ENCODE assay signal across 11 cellular contexts in the genomic region with DNA sequence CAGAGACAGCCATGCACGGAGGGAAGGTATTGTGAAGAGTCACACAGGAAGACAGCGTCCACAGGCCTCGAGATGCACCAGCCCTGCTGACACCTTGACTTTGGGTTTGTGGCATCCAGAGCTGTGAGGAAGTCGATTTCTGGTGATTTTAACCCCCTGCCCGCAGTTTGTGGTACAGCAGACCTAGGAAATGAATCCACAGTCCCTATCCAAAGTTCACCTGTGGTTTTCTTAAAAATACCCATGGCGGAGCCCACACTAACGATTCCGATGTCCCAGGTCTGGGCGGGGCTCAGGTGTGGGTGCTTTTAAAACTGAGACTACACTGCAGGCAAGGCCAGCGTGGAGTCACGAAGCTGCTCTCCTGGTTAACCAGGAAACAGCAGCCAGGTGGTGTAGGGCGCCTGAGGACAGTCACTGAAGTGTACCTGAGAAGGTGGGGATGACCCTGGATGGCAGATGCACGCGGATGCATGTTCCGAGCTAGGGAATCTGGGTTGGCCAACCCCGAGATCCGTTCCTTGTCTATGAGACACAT. TPM values are rescaled to one million over a fixed set of nuclear protein-coding genes. Genes with fewer than 3 reads are reported as not detected.
DNase-seq lines count a peak whose midpoint lies in the region; ATAC-seq lines count a peak whose summit lies in the region.
"Had no signal": no experiment of that assay in that cellular context is flagged by ENCODE, and none has a peak within 500 bp of the region (broad histone marks: within the 10 kb centered on the region; RNA-seq: fewer than 3 reads in every experiment).

No MANE protein-coding gene starts in this region.

- POLR2A ChIA-PET in naive thymus-derived CD4-positive, alpha-beta T cell (lab: Charles Lee) = interaction anchor here (0.6 to 11.8 kb wide), 15 partner anchors 9 to 172 kb away, joined by 3 to 96 read pairs (median 4); a partner anchor contains a TSS

- peak overlapping the region; percentile 32 to 72 (median 54) for H3K4me3 Mint-ChIP-seq in naive thymus-derived CD4-positive, alpha-beta T cell

- H3K36me3 ChIP-seq in naive thymus-derived CD4-positive, alpha-beta T cell (ENCODE audit: control insufficient read depth in 2 of 3, insufficient read depth in 3 of 3, low read length in 3 of 3) = no peaks in the 10 kb centered on the region
- H3K36me3 ChIP-seq: HAP-1 had no signal

- CTCF ChIA-PET in naive thymus-derived CD4-positive, alpha-beta T cell (lab: Charles Lee) = interaction anchor here (0.8 to 3.5 kb wide), 8 partner anchors 9 to 104 kb away, joined by 3 to 18 read pairs (median 4); no protein-coding TSS in a partner anchor

- H3K9me3 Mint-ChIP-seq in naive thymus-derived CD4-positive, alpha-beta T cell = no peaks in the 10 kb centered on the region

- peak overlapping the region; percentile 56 for H3K27ac ChIP-seq in naive thymus-derived CD4-positive, alpha-beta T cell (ENCODE audit: low read depth, low read length)

- H3K4me1 ChIP-seq in naive thymus-derived CD4-positive, alpha-beta T cell (ENCODE audit: control insufficient read depth in 2 of 2, insufficient read depth in 2 of 2, low read length in 2 of 2) = peaks cover 48 to 66% of the 10 kb centered on the region in 2 donors
- H3K4me1 ChIP-seq: HAP-1 had no signal

- ATAC-seq in naive thymus-derived CD4-positive, alpha-beta T cell = peak; percentile 64
- no peak for ATAC-seq in HG03135 (IDR thresholded peaks at IDR 0.05; ENCODE audit: unreplicated experiment)

- intact Hi-C loops in naive thymus-derived CD4-positive, alpha-beta T cell (cut with micrococcal nuclease) = loop anchor here in 1 of 2 donors (5.0 to 10.0 kb wide), 3 partner anchors 493 to 1036 kb away; a partner anchor contains a TSS

- H3K4me3 ChIP-seq in naive thymus-derived CD4-positive, alpha-beta T cell (ENCODE audit: low read length) = peak overlapping the region; percentile 1
- H3K4me3 ChIP-seq: HAP-1, skin epidermis had no signal

- no peaks in the 10 kb centered on the region for H3K27me3 ChIP-seq in naive thymus-derived CD4-positive, alpha-beta T cell (ENCODE audit: control insufficient read depth in 2 of 2, insufficient read depth in 2 of 2, low read length in 2 of 2)

- DNase-seq in DMS153 (lab: John Stamatoyannopoulos, UW) (peak; percentile 87), NCI-H69 (lab: John Stamatoyannopoulos, UW) (peak; percentile 68), activated T-cell treated with anti-CD3 and anti-CD28 coated beads for 4 hours (peak; percentile 16), DMS 273 treated with DMSO at 0.1 percent for 48 hours (lab: John Stamatoyannopoulos, UW) (no peak), germinal center (ENCODE audit: low spot score) (no peak), UCSD-AML1 (lab: John Stamatoyannopoulos, UW; ENCODE audit: unreplicated experiment) (no peak)
- DNase-seq in naive thymus-derived CD4-positive, alpha-beta T cell = peak in 8 of 9 donors; percentile 55 to 73 (median 67)
- DNase-seq: amygdala had no signal

- H3K36me3 Mint-ChIP-seq in naive thymus-derived CD4-positive, alpha-beta T cell = peaks cover 0 to 41% (median 0%) of the 10 kb centered on the region in 5 donors

- H3K4me1 Mint-ChIP-seq in naive thymus-derived CD4-positive, alpha-beta T cell = peaks cover 37 to 74% (median 62%) of the 10 kb centered on the region in 7 donors

- H3K9me3 ChIP-seq in naive thymus-derived CD4-positive, alpha-beta T cell (ENCODE audit: control insufficient read depth in 2 of 3, low read length in 3 of 3) = no peaks in the 10 kb centered on the region
- H3K9me3 ChIP-seq: HAP-1 had no signal

- peak overlapping the region; percentile 72 to 91 (median 85) for H3K27ac Mint-ChIP-seq in naive thymus-derived CD4-positive, alpha-beta T cell

- H3K27me3 Mint-ChIP-seq in naive thymus-derived CD4-positive, alpha-beta T cell = no peaks in the 10 kb centered on the region

RNA-seq across cellular contexts. Expression of a gene that starts 14.4 kb away (rescaled TPM):
- total RNA-seq in naive thymus-derived CD4-positive, alpha-beta T cell = 10 to 100 TPM in 2 of 5 experiments, 1 to 10 TPM in 3; 6.3 to 56.1 (median 9.3) TPM
- 1 to 10 TPM; 4.0 to 9.3 TPM for polyA plus RNA-seq in naive thymus-derived CD4-positive, alpha-beta T cell

Comparison
In these comparisons a context has a peak if more than half of its experiments do, and no peak if none do; other contexts are left out.
1. DNase-seq: peak in DMS153 (single experiment), NCI-H69 (single experiment), activated T-cell treated with anti-CD3 and anti-CD28 coated beads for 4 hours (single experiment) and naive thymus-derived CD4-positive, alpha-beta T cell (8 of 9); none in DMS 273 treated with DMSO at 0.1 percent for 48 hours (single experiment), germinal center (single experiment) and UCSD-AML1 (single experiment).